ENCODE assay signal across 22 cellular contexts in the genomic region with DNA sequence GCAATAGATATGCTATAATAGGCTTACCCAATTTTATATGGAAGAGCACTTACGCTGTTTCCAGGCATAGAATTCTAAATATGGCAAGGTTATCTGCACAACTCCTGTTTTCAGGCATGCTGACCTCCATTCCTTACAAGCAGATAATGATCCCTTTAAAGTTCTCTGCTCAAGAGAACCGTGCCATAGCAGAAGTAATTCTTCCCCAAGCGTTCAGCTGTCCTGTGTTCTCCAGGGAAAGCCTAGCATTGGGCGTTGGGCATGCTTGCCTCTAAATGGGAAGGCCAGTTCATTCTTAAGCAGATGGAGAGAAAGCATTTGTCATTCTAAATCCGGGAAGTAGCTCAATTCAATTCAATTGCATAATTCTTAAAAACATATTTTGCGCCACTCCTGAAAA.
"Had no signal": no experiment of that assay in that cellular context is flagged by ENCODE, and none has a peak within 500 bp of the region (broad histone marks: within the 10 kb centered on the region; RNA-seq: fewer than 3 reads in every experiment).

No MANE protein-coding gene starts in this region.

- H3K36me3 ChIP-seq: right lobe of liver, spleen, tibial artery, upper lobe of right lung, vagina had no signal

- H3K27ac Mint-ChIP-seq: nephron progenitor cell; stimulated activated naive CD8-positive, alpha-beta T cell treated with anti-CD3 and anti-CD28 coated beads, Interleukin-15, Interleukin-2, amounts not matched to agents 100 ng/mL and 50 ng/mL, for 24 hours had no signal

- H3K4me3 Mint-ChIP-seq: dendritic cell treated with granulocyte-macrophage colony-stimulating factor and Interleukin-4, amounts not matched to agents 40 ng/mL and 50 ng/mL, for 4 days; naive B cell; nephron progenitor cell; stimulated activated memory B cell treated with anti-CD40 and anti-IgM and Interleukin-4, amounts not matched to agents 10 μg/mL and 1 μg/mL and 100 μg/mL, for 72 hours; stimulated activated naive CD8-positive, alpha-beta T cell treated with anti-CD3 and anti-CD28 coated beads, Interleukin-15, Interleukin-2, amounts not matched to agents 100 ng/mL and 50 ng/mL, for 24 hours had no signal

- ATAC-seq: effector memory CD8-positive, alpha-beta T cell; psoas muscle; right lobe of liver; stimulated activated memory B cell treated with anti-CD40 and anti-IgM and Interleukin-4, amounts not matched to agents 10 μg/mL and 1 μg/mL and 100 μg/mL, for 72 hours; upper lobe of right lung had no signal

- DNase-seq: effector memory CD8-positive, alpha-beta T cell; erythroblast; foreskin melanocyte; head of caudate nucleus; hippocampal formation; kidney glomerular epithelial cell; mesendoderm; naive B cell; nephron progenitor cell; psoas muscle; retina; right lobe of liver; spleen; stimulated activated CD4-positive, alpha-beta T cell treated with anti-CD3 and anti-CD28 coated beads, Interleukin-15, amount 100 ng/mL, for 24 hours; stimulated activated CD4-positive, alpha-beta T cell treated with anti-CD3 and anti-CD28 coated beads, Interleukin-1b, Interleukin-23, amount 100 ng/mL, for 48 hours; stimulated activated CD4-positive, alpha-beta T cell treated with anti-CD3 and anti-CD28 coated beads, Interleukin-4, amount 100 ng/mL, for 24 hours; tibial artery; upper lobe of right lung had no signal

- H3K27ac ChIP-seq: psoas muscle, right lobe of liver, tibial artery, upper lobe of right lung, vagina had no signal

- H3K4me1 ChIP-seq: psoas muscle had no signal

- H3K9me3 ChIP-seq: psoas muscle, right lobe of liver, spleen, tibial artery, upper lobe of right lung, vagina had no signal

- H3K27me3 Mint-ChIP-seq: effector memory CD8-positive, alpha-beta T cell; naive B cell; stimulated activated memory B cell treated with anti-CD40 and anti-IgM and Interleukin-4, amounts not matched to agents 10 μg/mL and 1 μg/mL and 100 μg/mL, for 72 hours; stimulated activated naive CD8-positive, alpha-beta T cell treated with anti-CD3 and anti-CD28 coated beads, Interleukin-15, Interleukin-2, amounts not matched to agents 100 ng/mL and 50 ng/mL, for 24 hours had no signal

- H3K9me3 Mint-ChIP-seq: dendritic cell treated with granulocyte-macrophage colony-stimulating factor and Interleukin-4, amounts not matched to agents 40 ng/mL and 50 ng/mL, for 4 days; effector memory CD8-positive, alpha-beta T cell; naive B cell; nephron progenitor cell; stimulated activated memory B cell treated with anti-CD40 and anti-IgM and Interleukin-4, amounts not matched to agents 10 μg/mL and 1 μg/mL and 100 μg/mL, for 72 hours; stimulated activated naive CD8-positive, alpha-beta T cell treated with anti-CD3 and anti-CD28 coated beads, Interleukin-15, Interleukin-2, amounts not matched to agents 100 ng/mL and 50 ng/mL, for 24 hours had no signal

- H3K36me3 Mint-ChIP-seq: naive B cell; stimulated activated memory B cell treated with anti-CD40 and anti-IgM and Interleukin-4, amounts not matched to agents 10 μg/mL and 1 μg/mL and 100 μg/mL, for 72 hours had no signal

- H3K27me3 ChIP-seq: right lobe of liver, spleen, tibial artery, upper lobe of right lung, vagina had no signal

- H3K4me3 ChIP-seq: psoas muscle, right lobe of liver, spleen, tibial artery, upper lobe of right lung, vagina had no signal
